ENCODE assay signal across 16 cellular contexts in genomic region chr2:39902103-39902502, GRCh38.
DNase-seq lines count a peak whose midpoint lies in the region; ATAC-seq and TF ChIP-seq lines count a peak whose summit lies in the region.
"Had no signal": no experiment of that assay in that cellular context is flagged by ENCODE, and none has a peak within 500 bp of the region (broad histone marks: within the 10 kb centered on the region; RNA-seq: fewer than 3 reads in every experiment).

No MANE protein-coding gene starts in this region.

- no peaks in the 10 kb centered on the region for H3K27me3 ChIP-seq in ascending aorta
- H3K27me3 ChIP-seq: body of pancreas had no signal

- TF ChIP-seq CTCF in ascending aorta (IDR thresholded peaks at IDR 0.05) = no peak

- H3K9me3 ChIP-seq in ascending aorta = no peaks in the 10 kb centered on the region
- H3K9me3 ChIP-seq: body of pancreas, left ventricle myocardium inferior had no signal

- H3K4me1 ChIP-seq in ascending aorta = no peaks in the 10 kb centered on the region
- H3K4me1 ChIP-seq: body of pancreas, left ventricle myocardium inferior had no signal

- no peak for ATAC-seq in GM18520 (IDR thresholded peaks at IDR 0.05; ENCODE audit: unreplicated experiment)
- ATAC-seq: body of pancreas; naive thymus-derived CD4-positive, alpha-beta T cell had no signal

- H3K27ac ChIP-seq in epithelial cell of prostate (no peak overlapping the region), ascending aorta (no peak overlapping the region)
- H3K27ac ChIP-seq: body of pancreas, left ventricle myocardium inferior had no signal

- DNase-seq in EH (ENCODE audit: low read depth) (peak; percentile 83), NCI-H226 (peak; percentile 16), epithelial cell of prostate (ENCODE audit: low read depth, low spot score) (peak; percentile 44), renal cortical epithelial cell (ENCODE audit: low read depth) (peak; percentile 86), amygdala (lab: John Stamatoyannopoulos, UW) (no peak), ascending aorta (ENCODE audit: low spot score in 2 of 2) (no peak)
- DNase-seq: activated CD4-positive, alpha-beta T cell treated with anti-CD3 and anti-CD28 coated beads for 1 hour; activated T-cell treated with anti-CD3 and anti-CD28 coated beads, Interleukin-2, amount 50 U/mL, for 1 hour; body of pancreas; CD4-positive, alpha-beta memory T cell; left ventricle myocardium inferior; naive thymus-derived CD4-positive, alpha-beta T cell; NCI-H1417 treated with DMSO at 0.1 percent for 48 hours; NCI-H446 treated with DMSO at 0.1 percent for 48 hours; stimulated activated CD4-positive, alpha-beta T cell treated with anti-CD3 and anti-CD28 coated beads, Interleukin-2, amount 100 ng/mL, for 48 hours had no signal

- H3K4me3 ChIP-seq in ascending aorta = no peak overlapping the region
- H3K4me3 ChIP-seq: body of pancreas, left ventricle myocardium inferior had no signal

- intact Hi-C loops in ascending aorta (cut with DNase I) = no loop called here

- H3K36me3 ChIP-seq in ascending aorta = no peaks in the 10 kb centered on the region
- H3K36me3 ChIP-seq: left ventricle myocardium inferior had no signal

Comparison
In these comparisons a context has a peak if more than half of its experiments do, and no peak if none do; other contexts are left out.
1. DNase-seq: peak in EH (single experiment), NCI-H226 (single experiment), epithelial cell of prostate (single experiment) and renal cortical epithelial cell (single experiment); none in amygdala (0 of 56) and ascending aorta (0 of 2).